Comparison of ENCODE assay signal across 17 cellular contexts in the genomic region with DNA sequence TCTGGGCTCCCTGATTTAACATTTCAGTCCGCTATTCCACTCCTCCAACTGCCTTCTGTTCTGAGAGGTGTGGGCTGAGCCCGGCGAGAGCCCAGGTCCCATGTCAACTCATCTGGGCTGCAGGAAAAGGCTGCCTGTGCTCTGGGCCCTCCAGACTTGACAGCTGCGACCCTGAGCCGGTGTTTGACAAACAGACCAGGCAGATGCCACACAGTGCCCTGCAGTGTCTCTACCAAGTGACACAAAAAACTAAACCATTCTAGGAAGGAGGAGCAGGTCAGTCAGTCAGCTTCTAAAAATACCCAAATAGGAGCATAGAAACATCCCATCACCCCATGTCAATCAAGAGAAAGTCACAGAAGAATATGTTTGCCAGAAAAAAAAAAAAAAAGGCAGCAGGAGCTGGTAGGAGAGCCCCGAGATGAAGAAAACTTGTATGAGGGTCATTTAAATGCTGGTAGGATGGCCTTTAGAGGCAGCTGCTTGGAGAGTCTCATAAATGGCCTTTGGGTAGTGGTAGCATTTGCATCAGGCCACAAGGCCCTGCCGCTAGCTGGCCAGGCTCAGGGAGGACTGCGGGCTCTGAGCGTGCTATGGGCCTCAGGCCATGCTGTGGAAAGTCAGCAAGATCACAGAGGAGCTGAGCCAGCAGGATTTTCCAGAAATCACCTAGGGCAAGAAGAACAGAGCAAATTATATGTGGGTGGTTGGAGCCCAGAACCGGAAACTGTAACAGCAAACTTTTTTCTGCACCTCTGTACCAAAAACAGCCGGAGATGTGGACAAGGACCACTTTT. TPM values are rescaled to one million over a fixed set of nuclear protein-coding genes. Genes with fewer than 3 reads are reported as not detected.
DNase-seq lines count a peak whose midpoint lies in the region; ATAC-seq and TF ChIP-seq lines count a peak whose summit lies in the region.
"Had no signal": no experiment of that assay in that cellular context is flagged by ENCODE, and none has a peak within 500 bp of the region (broad histone marks: within the 10 kb centered on the region; RNA-seq: fewer than 3 reads in every experiment).

No MANE protein-coding gene starts in this region.

- H3K4me3 ChIP-seq in left ventricle myocardium inferior (no peak overlapping the region), gastrocnemius medialis (peak overlapping the region in 1 of 4 donors; percentile 19)
- H3K4me3 ChIP-seq: dorsolateral prefrontal cortex, sigmoid colon, tibial artery had no signal

- TF ChIP-seq CTCF in left ventricle myocardium inferior (IDR thresholded peaks at IDR 0.05; ENCODE audit: borderline replicate concordance), result no peak
- no peak for TF ChIP-seq CTCF in gastrocnemius medialis (IDR thresholded peaks at IDR 0.05 in 4 of 5, conservative IDR thresholded peaks at IDR 0.05 in 1 of 5)

- peak in 1 of 2 donors; percentile 49 for TF ChIP-seq POLR2A in gastrocnemius medialis (IDR thresholded peaks at IDR 0.05)

- peak; percentile 76 to 84 for ATAC-seq in gastrocnemius medialis
- ATAC-seq: activated naive CD4-positive, alpha-beta T cell treated with anti-CD3 and anti-CD28 coated beads, Interleukin-2, amount 50 U/mL, for 72 hours had no signal

- H3K4me1 ChIP-seq in left ventricle myocardium inferior, result peaks cover 51% of the 10 kb centered on the region
- peaks cover 47 to 52% of the 10 kb centered on the region in 2 donors for H3K4me1 ChIP-seq in gastrocnemius medialis
- H3K4me1 ChIP-seq: sigmoid colon had no signal

- H3K9me3 ChIP-seq in left ventricle myocardium inferior (replicated peaks), result no peaks in the 10 kb centered on the region
- H3K9me3 ChIP-seq in gastrocnemius medialis, result no peaks in the 10 kb centered on the region
- H3K9me3 ChIP-seq: sigmoid colon, tibial artery had no signal

- in situ Hi-C loops in gastrocnemius medialis (cut with MboI; ENCODE audit: low sequenced_read_pairs in 4 of 4), result no loop called here

- peak overlapping the region; percentile 63 for H3K27ac ChIP-seq in left ventricle myocardium inferior (replicated peaks)
- H3K27ac ChIP-seq in gastrocnemius medialis, result peak overlapping the region; percentile 80 to 100 (median 88)
- H3K27ac ChIP-seq: 22Rv1, brain microvascular endothelial cell, C4-2B, sigmoid colon, tibial artery had no signal

- intact Hi-C loops in left ventricle myocardium inferior (cut with micrococcal nuclease), result no loop called here
- intact Hi-C loops in gastrocnemius medialis (cut with DNase I; ENCODE audit: low total_unique reads), result loop anchor here (2.0 kb wide), 3 partner anchors 37 to 109 kb away; a partner anchor contains a TSS

- DNase-seq in DMS 273 (lab: John Stamatoyannopoulos, UW; ENCODE audit: unreplicated experiment) (peak; percentile 63), DMS 273 treated with DMSO at 0.1 percent for 48 hours (lab: John Stamatoyannopoulos, UW) (no peak), NCI-H69 (lab: John Stamatoyannopoulos, UW) (peak; percentile 36), left ventricle myocardium inferior (no peak), gastrocnemius medialis (peak; percentile 41 to 58), amygdala (lab: John Stamatoyannopoulos, UW) (no peak), NCI-H1436 treated with DMSO at 0.1 percent for 48 hours (lab: John Stamatoyannopoulos, UW) (no peak), EL (no peak)
- DNase-seq: activated CD4-positive, alpha-beta T cell treated with anti-CD3 and anti-CD28 coated beads, Interleukin-2, amount 50 U/mL, for 4 hours; activated T-cell treated with anti-CD3 and anti-CD28 coated beads, Interleukin-2, amount 50 U/mL, for 1 hour; brain microvascular endothelial cell; sigmoid colon; tibial artery had no signal

- H3K36me3 ChIP-seq in left ventricle myocardium inferior, result no peaks in the 10 kb centered on the region
- H3K36me3 ChIP-seq in gastrocnemius medialis, result no peaks in the 10 kb centered on the region
- H3K36me3 ChIP-seq: brain microvascular endothelial cell, sigmoid colon, tibial artery had no signal

- H3K27me3 ChIP-seq in left ventricle myocardium inferior (ENCODE audit: low read depth) (no peaks in the 10 kb centered on the region), gastrocnemius medialis (no peaks in the 10 kb centered on the region)
- H3K27me3 ChIP-seq: brain microvascular endothelial cell, dorsolateral prefrontal cortex, sigmoid colon, tibial artery had no signal

RNA-seq across cellular contexts. Expression of a gene that starts 36.6 kb away (rescaled TPM):
- total RNA-seq in left ventricle myocardium inferior, result 51.6 TPM
- 10 to 100 TPM in 3 of 4 donors, 1 to 10 TPM in 1; 9.0 to 31.8 (median 16.9) TPM for total RNA-seq in gastrocnemius medialis

RNA-seq across cellular contexts. Expression of a gene that starts 50.4 kb away (rescaled TPM):
- total RNA-seq in left ventricle myocardium inferior (58.0 TPM), gastrocnemius medialis (10 to 100 TPM; 16.1 to 18.0 (median 17.0) TPM)

Comparison
In these comparisons a context has a peak if more than half of its experiments do, and no peak if none do; other contexts are left out.
1. DNase-seq: peak in DMS 273 (single experiment), NCI-H69 (single experiment) and gastrocnemius medialis (2 of 2); none in DMS 273 treated with DMSO at 0.1 percent for 48 hours (single experiment), left ventricle myocardium inferior (single experiment), amygdala (0 of 56), NCI-H1436 treated with DMSO at 0.1 percent for 48 hours (single experiment) and EL (single experiment).